8 cellular contexts compared by ENCODE assay signal in genomic region chr19:21474671-21475181, GRCh38. TPM values are rescaled to one million over a fixed set of nuclear protein-coding genes. Genes with fewer than 3 reads are reported as not detected.
DNase-seq lines count a peak whose midpoint lies in the region; ATAC-seq, FAIRE-seq and TF ChIP-seq lines count a peak whose summit lies in the region.

No MANE protein-coding gene starts in this region.

- no peak for TF ChIP-seq CTCF in transverse colon (IDR thresholded peaks at IDR 0.05)

- no peak overlapping the region for H3K27ac ChIP-seq in transverse colon

- peaks cover 9% of the 10 kb centered on the region for H3K27me3 ChIP-seq in transverse colon

- 52% methylated on average over 25 of the region's 37 CpGs; no CpG with 5 or more reads in 1 of the 2 donors for WGBS in transverse colon (ENCODE audit: low coverage in 1 of 2), 2 donors

- intact Hi-C loops in transverse colon (cut with DNase I; ENCODE audit: low total_unique reads) = loop anchor here (1.0 kb wide), 1 partner anchor 24 kb away; no protein-coding TSS in a partner anchor

- POLR2A ChIA-PET in T-cell (lab: Charles Lee) = interaction anchor here in 1 of 2 donors (0.7 kb wide), 1 partner anchor 10 kb away, joined by 3 read pairs; no protein-coding TSS in a partner anchor

- H3K4me1 ChIP-seq in transverse colon = peaks cover 0 to 7% (median 0%) of the 10 kb centered on the region in 4 donors

- H3K4me3 ChIP-seq in transverse colon = peak overlapping the region in 3 of 4 donors; percentile 20 to 39 (median 38)

- H3K27me3 Mint-ChIP-seq in T-cell = peaks cover 0 to 11% of the 10 kb centered on the region in 2 donors

- no peaks in the 10 kb centered on the region for H3K9me3 Mint-ChIP-seq in T-cell

- H3K4me1 Mint-ChIP-seq in T-cell = peaks cover 0 to 5% (median 5%) of the 10 kb centered on the region in 3 donors

- no peaks in the 10 kb centered on the region for H3K9me3 ChIP-seq in transverse colon

- ATAC-seq in T-cell (replicated peaks in 1 of 4) = peak; percentile 93 to 100 (median 96)

- no peak overlapping the region for H3K27ac Mint-ChIP-seq in T-cell

- no peak for FAIRE-seq in GM19239 (lab: Jason Lieb, UNC)

- no peaks in the 10 kb centered on the region for H3K36me3 Mint-ChIP-seq in T-cell

- H3K4me3 Mint-ChIP-seq in T-cell = peak overlapping the region; percentile 34 to 73 (median 62)

- in situ Hi-C loops in transverse colon (cut with MboI; ENCODE audit: low pct_ligation_motif_present in 1 of 4, low pct_unique_long_range_greater_than_20kb in 1 of 4, low sequenced_read_pairs in 3 of 4) = loop anchor here in 1 of 4 donors (25.0 kb wide), 2 partner anchors 213 to 262 kb away; no protein-coding TSS in a partner anchor

- TF ChIP-seq EP300 in transverse colon (IDR thresholded peaks at IDR 0.05; ENCODE audit: low read depth) = no peak

- H3K36me3 ChIP-seq in transverse colon = no peaks in the 10 kb centered on the region

- CTCF ChIA-PET in T-cell (lab: Charles Lee) = no interaction called here

- DNase-seq in GM19239 (ENCODE audit: insufficient read length, low spot score) (peak; percentile 14), T-cell (peak; percentile 16 to 85 (median 60)), amygdala (lab: John Stamatoyannopoulos, UW) (peak in 55 of 56 donors; percentile 7 to 87 (median 57)), hepatic stellate cell (ENCODE audit: low spot score) (peak; percentile 14), putamen (ENCODE audit: low spot score) (peak; percentile 59), transverse colon (peak; percentile 50), OCI-M2 (lab: John Stamatoyannopoulos, UW; ENCODE audit: unreplicated experiment) (no peak), SK-N-DZ (ENCODE audit: low spot score) (no peak)

- TF ChIP-seq POLR2A in transverse colon (IDR thresholded peaks at IDR 0.05) = no peak

RNA-seq across cellular contexts. Expression of gene ZNF429, which starts 30.7 kb away (rescaled TPM):
- total RNA-seq in T-cell (10 to 100 TPM; 14.6 to 26.8 (median 24.3) TPM), transverse colon (10 to 100 TPM; 13.5 to 47.0 (median 18.2) TPM)
- polyA plus RNA-seq in SK-N-DZ (2014; cell fraction: cytosol; rRNA removed) = 9.8 and 13.1 TPM in 2 replicates
- 4.8 and 6.4 TPM in 2 replicates for polyA plus RNA-seq in SK-N-DZ (2014; cell fraction: nucleus; rRNA removed)

Comparison
In these comparisons a context has a peak if more than half of its experiments do, and no peak if none do; other contexts are left out.
1. DNase-seq: peak in GM19239 (single experiment), T-cell (34 of 34), amygdala (55 of 56), hepatic stellate cell (single experiment), putamen (single experiment) and transverse colon (single experiment); none in OCI-M2 (single experiment) and SK-N-DZ (single experiment).